In the genomic region with DNA sequence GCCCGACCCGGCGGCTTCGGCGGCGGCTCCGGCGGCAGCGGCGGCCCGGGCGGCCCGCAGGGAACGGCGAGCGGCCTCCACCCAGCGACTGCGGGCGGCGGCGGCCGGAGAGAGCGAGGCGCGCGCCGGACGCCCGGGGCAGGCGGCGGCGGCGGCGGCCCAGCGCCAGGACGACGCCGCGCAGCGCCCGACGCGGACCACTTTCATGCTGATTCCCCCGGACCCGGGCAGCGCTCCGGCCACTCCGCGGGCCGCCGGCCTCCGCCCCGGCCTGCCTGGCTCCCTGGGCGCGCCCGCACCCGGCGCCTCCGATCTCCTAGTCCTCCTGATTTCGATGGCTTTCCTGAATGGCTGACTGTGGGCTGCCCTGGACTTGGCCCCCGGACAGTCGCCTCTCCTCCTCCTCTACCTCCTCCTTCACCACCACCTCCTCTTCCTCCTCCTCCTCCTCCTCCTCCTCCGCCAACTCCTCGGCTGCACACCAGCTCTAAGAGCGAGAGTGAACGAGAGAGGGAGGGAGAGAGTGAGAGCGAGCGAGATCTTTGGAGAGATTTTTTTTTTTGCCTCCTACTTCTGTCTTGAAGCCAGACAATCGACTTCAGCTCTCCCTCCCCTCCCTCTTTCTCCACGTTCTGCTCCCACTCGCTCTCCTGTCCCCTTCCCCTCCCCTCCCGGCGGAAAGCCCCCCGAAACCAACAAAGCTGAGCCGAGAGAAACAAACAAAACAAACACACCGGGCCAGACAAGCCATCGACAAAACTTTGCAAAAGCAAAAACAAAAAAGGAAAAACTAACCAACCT, we compare ENCODE assay signal across 8 cellular contexts. TPM values are rescaled to one million over a fixed set of nuclear protein-coding genes. Genes with fewer than 3 reads are reported as not detected.
DNase-seq lines count a peak whose midpoint lies in the region; ATAC-seq and TF ChIP-seq lines count a peak whose summit lies in the region.

No MANE protein-coding gene starts in this region.

- no peaks in the 10 kb centered on the region for H3K27me3 Mint-ChIP-seq in Calu3 (ENCODE audit: unreplicated experiment)

- H3K4me1 Mint-ChIP-seq in Calu3 (ENCODE audit: low read depth, unreplicated experiment): peaks cover 22% of the 10 kb centered on the region

- no peak for TF ChIP-seq CTCF in Calu3 (IDR thresholded peaks at IDR 0.05; ENCODE audit: unreplicated experiment)
- no peak for TF ChIP-seq CTCF in thoracic aorta (IDR thresholded peaks at IDR 0.05)

- no peaks in the 10 kb centered on the region for H3K9me3 Mint-ChIP-seq in Calu3 (ENCODE audit: low read depth, unreplicated experiment)

- H3K27me3 ChIP-seq in thoracic aorta (replicated peaks; ENCODE audit: insufficient read depth): no peaks in the 10 kb centered on the region

- CTCF ChIA-PET in Calu3 (lab: Charles Lee): interaction anchor here (0.6 to 5.8 kb wide), 5 partner anchors 12 to 914 kb away, joined by 3 to 121 read pairs (median 4); no protein-coding TSS in a partner anchor

- peaks cover 0 to 23% of the 10 kb centered on the region in 2 donors for H3K4me1 ChIP-seq in thoracic aorta (ENCODE audit: control insufficient read depth in 1 of 2, low read depth in 2 of 2)

- H3K4me3 ChIP-seq in thoracic aorta: peak overlapping the region; percentile 93

- intact Hi-C loops in Calu3 (cut with micrococcal nuclease; ENCODE audit: unreplicated experiment) (no loop called here), left colon (cut with DNase I, micrococcal nuclease) (no loop called here)

- no peaks in the 10 kb centered on the region for H3K9me3 ChIP-seq in thoracic aorta

- DNase-seq in Calu3 (peak; percentile 46), HK-2 (ENCODE audit: unreplicated experiment) (peak; percentile 50), astrocyte of the hippocampus (ENCODE audit: low read depth, low spot score) (peak; percentile 70), left colon (peak; percentile 43 to 44), thoracic aorta (ENCODE audit: low spot score) (no peak), kidney glomerular epithelial cell (lab: John Stamatoyannopoulos, UW) (no peak)
- no peak for DNase-seq in activated CD4-positive, CD25-positive, alpha-beta regulatory T cell (lab: John Stamatoyannopoulos, UW)

- ATAC-seq in left colon (peak; percentile 16), thoracic aorta (ENCODE audit: insufficient number of reproducible peaks, low FRiP score, low read depth) (no peak), HG03175 (IDR thresholded peaks at IDR 0.05; ENCODE audit: unreplicated experiment) (no peak)

- peaks cover 100% of the 10 kb centered on the region for H3K36me3 Mint-ChIP-seq in Calu3 (ENCODE audit: insufficient read depth, unreplicated experiment)

- peak overlapping the region; percentile 94 to 95 for H3K27ac ChIP-seq in thoracic aorta

- H3K4me3 Mint-ChIP-seq in Calu3 (ENCODE audit: low read depth, unreplicated experiment): no peak overlapping the region

- TSS peak; percentile 32 for BruUV-seq in Calu3 (replicated peaks; lab: Mats Ljungman, UMichigan)

- H3K36me3 ChIP-seq in thoracic aorta: peaks cover 6% of the 10 kb centered on the region

- peak overlapping the region; percentile 98 for H3K27ac Mint-ChIP-seq in Calu3 (ENCODE audit: unreplicated experiment)

RNA-seq across cellular contexts. Expression of a gene that starts 0.8 kb away (rescaled TPM):
- total RNA-seq in Calu3 (2022): 158 and 167 TPM in 2 replicates
- total RNA-seq in left colon: 10 to 100 TPM; 24.9 to 35.3 TPM
- total RNA-seq in thoracic aorta: 10 to 100 TPM; 31.8 to 49.8 TPM

Comparison
In these comparisons a context has a peak if more than half of its experiments do, and no peak if none do; other contexts are left out.
1. DNase-seq: peak in Calu3 (single experiment), HK-2 (single experiment), astrocyte of the hippocampus (single experiment) and left colon (2 of 2); none in thoracic aorta (single experiment), kidney glomerular epithelial cell (single experiment) and activated CD4-positive, CD25-positive, alpha-beta regulatory T cell (0 of 4).